24 cellular contexts compared by ENCODE assay signal in genomic region chr4:42268824-42269223, GRCh38.
DNase-seq lines count a peak whose midpoint lies in the region; ATAC-seq and TF ChIP-seq lines count a peak whose summit lies in the region.
"Had no signal": no experiment of that assay in that cellular context is flagged by ENCODE, and none has a peak within 500 bp of the region (broad histone marks: within the 10 kb centered on the region; RNA-seq: fewer than 3 reads in every experiment).

No MANE protein-coding gene starts in this region.

- intact Hi-C loops in mucosa of descending colon (cut with DNase I, micrococcal nuclease) (no loop called here), ascending aorta (cut with DNase I) (no loop called here)

- H3K36me3 ChIP-seq in MM.1S (replicated peaks; ENCODE audit: insufficient read depth, low read length) (no peaks in the 10 kb centered on the region), iPS-20b (ENCODE audit: insufficient read depth, low read depth, low read length) (no peaks in the 10 kb centered on the region; the same call in 1 of the 2 replicates), mucosa of descending colon (ENCODE audit: low read depth) (no peaks in the 10 kb centered on the region), ascending aorta (no peaks in the 10 kb centered on the region)
- H3K36me3 ChIP-seq: HAP-1 had no signal

- ATAC-seq in GM19324 (IDR thresholded peaks at IDR 0.05; ENCODE audit: low FRiP score, unreplicated experiment) (peak; percentile 51), HG02610 (IDR thresholded peaks at IDR 0.05; ENCODE audit: unreplicated experiment) (peak; percentile 57), mucosa of descending colon (no peak)
- ATAC-seq: A549, Panc1 had no signal

- H3K4me3 ChIP-seq in MM.1S (ENCODE audit: low read length) (no peak overlapping the region), iPS-20b (ENCODE audit: low read length) (peak overlapping the region; percentile 35; the same call in 1 of the 2 replicates), mucosa of descending colon (no peak overlapping the region), ascending aorta (no peak overlapping the region)
- H3K4me3 ChIP-seq: A549, HAP-1 had no signal

- no peak for TF ChIP-seq CTCF in MM.1S (IDR thresholded peaks at IDR 0.05; ENCODE audit: low read length)
- TF ChIP-seq CTCF in mucosa of descending colon (IDR thresholded peaks at IDR 0.05), result no peak
- TF ChIP-seq CTCF in ascending aorta (IDR thresholded peaks at IDR 0.05), result no peak

- H3K4me2 ChIP-seq in MM.1S (ENCODE audit: low read depth, low read length), result peak overlapping the region; percentile 16; the same call in 1 of the 2 replicates
- H3K4me2 ChIP-seq: A549 had no signal

- H3K9ac ChIP-seq in MM.1S (ENCODE audit: low read length) (no peak overlapping the region), iPS-20b (ENCODE audit: low read depth, low read length) (no peak overlapping the region)

- H3K27me3 ChIP-seq in MM.1S (replicated peaks; ENCODE audit: insufficient read depth, low read length) (no peaks in the 10 kb centered on the region), iPS-20b (ENCODE audit: insufficient read depth, low read length) (no peaks in the 10 kb centered on the region), ascending aorta (no peaks in the 10 kb centered on the region)

- peak; percentile 42 for DNase-seq in MM.1S
- DNase-seq in mucosa of descending colon, result no peak
- DNase-seq in ascending aorta (ENCODE audit: low spot score in 2 of 2), result no peak
- no peak for DNase-seq in MV-4-11 (lab: John Stamatoyannopoulos, UW)
- DNase-seq: C1 segment of cervical spinal cord; CD4-positive, alpha-beta memory T cell; COR-L47; DMS53; HFFc6; KBM-7; NCI-H1417; NCI-H1694 treated with DMSO at 0.1 percent for 48 hours; NCI-H2081; NCI-H2227 treated with DMSO at 0.1 percent for 48 hours; NCI-H526 treated with DMSO at 0.1 percent for 48 hours; SHP77; T-helper 1 cell had no signal

- no peaks in the 10 kb centered on the region for H3F3A ChIP-seq in MM.1S (ENCODE audit: insufficient read depth, low read length)

- H3K9me3 ChIP-seq in MM.1S (replicated peaks; ENCODE audit: insufficient read depth, low read length) (no peaks in the 10 kb centered on the region), iPS-20b (ENCODE audit: insufficient read depth, low read depth, low read length) (no peaks in the 10 kb centered on the region; the same call in 1 of the 2 replicates), mucosa of descending colon (no peaks in the 10 kb centered on the region), ascending aorta (no peaks in the 10 kb centered on the region)
- H3K9me3 ChIP-seq: A549, HAP-1 had no signal

- no peak overlapping the region for H2AFZ ChIP-seq in MM.1S (ENCODE audit: low read length)

- H3K4me1 ChIP-seq in MM.1S (ENCODE audit: low read length) (peaks cover 7% of the 10 kb centered on the region), iPS-20b (ENCODE audit: insufficient read depth, low read length) (peaks cover 24% of the 10 kb centered on the region; the same call in 1 of the 2 replicates), mucosa of descending colon (ENCODE audit: low read depth) (no peaks in the 10 kb centered on the region), ascending aorta (no peaks in the 10 kb centered on the region)
- H3K4me1 ChIP-seq: A549 had no signal

- no peaks in the 10 kb centered on the region for H3K9me2 ChIP-seq in MM.1S (replicated peaks; ENCODE audit: insufficient read depth, low read length)

- no peaks in the 10 kb centered on the region for H4K20me1 ChIP-seq in MM.1S (ENCODE audit: insufficient read depth, low read length)

- H3K79me2 ChIP-seq in MM.1S (ENCODE audit: low read length), result no peaks in the 10 kb centered on the region

- H3K27ac ChIP-seq in MM.1S (ENCODE audit: low read length) (no peak overlapping the region), iPS-20b (ENCODE audit: low read length) (peak overlapping the region; percentile 16), ascending aorta (no peak overlapping the region)
- H3K27ac ChIP-seq: A549, RWPE1 had no signal
